1 cellular context compared by ENCODE assay signal in genomic region chr21:37047079-37047478, GRCh38.
TF ChIP-seq lines count a peak whose summit lies in the region.

No MANE protein-coding gene starts in this region.

TF ChIP-seq in H1, 55 proteins besides CTCF, POLR2A, EP300 and RAD21:
- TF ChIP-seq NRF1 (IDR thresholded peaks at IDR 0.05; ENCODE audit: low read depth, low read length) (no peak), EGR1 (IDR thresholded peaks at IDR 0.05; ENCODE audit: borderline replicate concordance, low read depth, low read length) (no peak), TBP (IDR thresholded peaks at IDR 0.05; ENCODE audit: low read depth, low read length) (no peak), E2F6 (IDR thresholded peaks at IDR 0.05) (no peak), GABPA (IDR thresholded peaks at IDR 0.05; ENCODE audit: borderline replicate concordance, insufficient read depth, low read length) (no peak), ZNF274 (IDR thresholded peaks at IDR 0.05; ENCODE audit: borderline replicate concordance, extremely low read depth, low read length) (no peak), CEBPB (IDR thresholded peaks at IDR 0.05; ENCODE audit: low read depth, low read length) (no peak)
